In the genomic region with DNA sequence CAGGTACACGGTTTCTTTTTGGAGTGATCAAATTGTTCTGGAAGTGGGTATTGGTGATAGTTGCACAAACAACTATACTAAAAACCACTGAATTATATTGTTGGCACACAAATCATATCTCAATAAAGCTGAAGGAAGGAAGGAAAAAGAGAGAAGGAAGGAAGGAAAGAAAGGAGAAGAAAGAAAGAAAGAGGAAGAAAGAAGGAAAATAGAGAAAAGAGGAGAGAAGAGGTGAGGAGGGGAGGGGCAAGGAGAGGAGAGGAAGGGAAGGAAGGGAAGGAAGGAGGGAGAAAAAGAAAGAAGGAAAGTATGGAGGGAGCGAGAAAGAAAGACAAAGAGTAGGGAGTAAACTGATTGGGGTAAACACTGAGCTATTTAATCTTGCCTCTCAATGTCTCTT, we compare ENCODE assay signal across 18 cellular contexts.
"Had no signal": no experiment of that assay in that cellular context is flagged by ENCODE, and none has a peak within 500 bp of the region (broad histone marks: within the 10 kb centered on the region; RNA-seq: fewer than 3 reads in every experiment).

No MANE protein-coding gene starts in this region.

- H3K9ac ChIP-seq: SK-N-SH had no signal

- H3K27me3 ChIP-seq: MG63 had no signal

- H3K27ac ChIP-seq: RWPE1 had no signal

- DNase-seq: Karpas-422, KG1, MG63, NCI-H1092, NCI-H1105 treated with DMSO at 0.1 percent for 48 hours, NCI-H1417 treated with DMSO at 0.1 percent for 48 hours, NCI-H1694 treated with DMSO at 0.1 percent for 48 hours, NCI-H2029, NCI-H2081 treated with DMSO at 0.1 percent for 48 hours, NCI-H2171, NCI-H226, NCI-H446, NCI-H524 treated with DMSO at 0.1 percent for 48 hours, NCI-H69, NCI-H774, SHP77, SK-N-SH had no signal

- H3K36me3 ChIP-seq: MG63 had no signal

- H3K9me3 ChIP-seq: MG63, SK-N-SH had no signal

- H3K4me3 ChIP-seq: MG63 had no signal

- H3K4me2 ChIP-seq: SK-N-SH had no signal
